ENCODE assay signal across 19 cellular contexts in genomic region chr12:95730457-95730856, GRCh38.
A peak's percentile ranks its signal among the peaks of the same experiment; 100 is the strongest.
DNase-seq lines count a peak whose midpoint lies in the region; ATAC-seq, FAIRE-seq and TF ChIP-seq lines count a peak whose summit lies in the region.
"Had no signal": no experiment of that assay in that cellular context is flagged by ENCODE, and none has a peak within 500 bp of the region (broad histone marks: within the 10 kb centered on the region; RNA-seq: fewer than 3 reads in every experiment).

No MANE protein-coding gene starts in this region.

- H3K27ac ChIP-seq in spleen, result peak overlapping the region in 5 of 8 donors; percentile 9 to 67 (median 40)
- H3K27ac ChIP-seq: 22Rv1, A549, C4-2B, HL-60 had no signal

- no peak for TF ChIP-seq POLR2A in spleen (IDR thresholded peaks at IDR 0.05)

- H3K9me3 ChIP-seq in spleen, result peaks cover 0 to 16% (median 9%) of the 10 kb centered on the region in 8 donors

- peaks cover 0 to 35% (median 14%) of the 10 kb centered on the region in 6 donors for H3K4me1 ChIP-seq in spleen
- H3K4me1 ChIP-seq: Caco-2 had no signal

- intact Hi-C loops in spleen (cut with DNase I; ENCODE audit: low total_unique reads), result no loop called here

- DNase-seq in DMS53 (lab: John Stamatoyannopoulos, UW) (peak; percentile 29), DMS53 treated with DMSO at 0.1 percent for 48 hours (lab: John Stamatoyannopoulos, UW; ENCODE audit: unreplicated experiment) (no peak), HTR-8/SVneo (ENCODE audit: insufficient read length, low spot score) (no peak), SW480 (ENCODE audit: low spot score) (peak; percentile 9), spleen (no peak), G401 (ENCODE audit: low spot score) (no peak)
- DNase-seq: AML-193; Caco-2; CD4-positive, alpha-beta T cell; DMS79 treated with DMSO at 0.1 percent for 48 hours had no signal

- no peak for ATAC-seq in HG02642 (IDR thresholded peaks at IDR 0.05; ENCODE audit: poor library complexity, unreplicated experiment)
- ATAC-seq in HG03442 (IDR thresholded peaks at IDR 0.05; ENCODE audit: unreplicated experiment), result no peak
- ATAC-seq: A549, GM12878 had no signal

- no peak for TF ChIP-seq CTCF in spleen (IDR thresholded peaks at IDR 0.05 in 8 of 11, conservative IDR thresholded peaks at IDR 0.05 in 3 of 11)

- no peaks in the 10 kb centered on the region for H3K27me3 ChIP-seq in spleen (replicated peaks in 1 of 7)

- in situ Hi-C loops in G401 (cut with HindIII; ENCODE audit: low sequenced_read_pairs), result no loop called here

- peaks cover 0 to 38% (median 0%) of the 10 kb centered on the region in 6 donors for H3K36me3 ChIP-seq in spleen
- H3K36me3 ChIP-seq: HAP-1 had no signal

- peak; percentile 26 for FAIRE-seq in HTR-8/SVneo (lab: Jason Lieb, UNC)
- FAIRE-seq: A549, D721Med, GM12878 had no signal

- WGBS in spleen, 5 donors, result 59 to 68% (median 64%) methylated on average over 1 of the region's 1 CpG

- no peak overlapping the region for H3K4me3 ChIP-seq in spleen
- H3K4me3 ChIP-seq: A549, GM12878, HAP-1 had no signal

Comparison
In these comparisons a context has a peak if more than half of its experiments do, and no peak if none do; other contexts are left out.
1. DNase-seq: peak in DMS53 (single experiment) and SW480 (single experiment); none in DMS53 treated with DMSO at 0.1 percent for 48 hours (single experiment), HTR-8/SVneo (single experiment), spleen (single experiment) and G401 (single experiment).